ENCODE assay signal across 22 cellular contexts in the genomic region with DNA sequence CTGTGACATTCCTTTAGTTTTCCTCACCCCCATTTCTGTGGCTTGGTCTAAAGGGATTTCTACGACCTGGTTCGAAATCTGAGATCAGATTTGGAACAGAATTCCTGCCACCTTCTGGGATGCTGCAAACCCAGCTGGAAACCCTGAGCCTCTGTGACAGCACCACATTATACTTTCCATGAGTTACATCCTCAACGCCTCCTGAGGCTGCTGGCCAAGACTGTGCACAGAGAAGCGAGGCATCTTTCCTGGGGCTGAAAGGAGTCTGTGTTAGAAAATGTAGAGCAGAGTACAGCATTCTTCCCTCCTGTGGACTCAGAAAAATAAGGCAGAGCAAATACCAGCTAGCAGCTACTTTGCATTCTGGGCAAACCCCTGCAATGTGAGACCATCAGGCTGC.
"Had no signal": no experiment of that assay in that cellular context is flagged by ENCODE, and none has a peak within 500 bp of the region (broad histone marks: within the 10 kb centered on the region; RNA-seq: fewer than 3 reads in every experiment).

No MANE protein-coding gene starts in this region.

- DNase-seq: activated B cell treated with CpG ODN at 0.5 μM for 24 hours; activated CD4-positive, alpha-beta T cell treated with anti-CD3 and anti-CD28 coated beads for 48 hours; activated CD8-positive, alpha-beta T cell treated with anti-CD3 and anti-CD28 coated beads for 36 hours; activated gamma-delta T cell; activated T-cell treated with anti-CD3 and anti-CD28 coated beads, Interleukin-2, amount 50 U/mL, for 4 hours; amniotic stem cell; brain microvascular endothelial cell; cerebellar nuclear complex; effector memory CD8-positive, alpha-beta T cell; foreskin melanocyte; immature natural killer cell; lower lobe of right lung; psoas muscle; stimulated activated CD4-positive, alpha-beta T cell treated with anti-CD3 and anti-CD28 coated beads, Interleukin-1b, Interleukin-23, amount 100 ng/mL, for 48 hours; stomach; SW 1271; upper lobe of right lung had no signal

- H3K27me3 ChIP-seq: brain microvascular endothelial cell, stomach, upper lobe of right lung had no signal

- H3K4me3 Mint-ChIP-seq: activated B cell treated with CpG ODN at 0.5 μM for 24 hours; activated CD8-positive, alpha-beta T cell treated with anti-CD3 and anti-CD28 coated beads for 36 hours; activated T-cell treated with anti-CD3 and anti-CD28 coated beads, Interleukin-2, amount 50 U/mL, for 4 hours; dendritic cell treated with granulocyte-macrophage colony-stimulating factor and Interleukin-4, amounts not matched to agents 40 ng/mL and 50 ng/mL, for 4 days; effector memory CD8-positive, alpha-beta T cell; immature natural killer cell; mesothelial cell of epicardium; T-helper 2 cell treated with Interferon-gamma antibody and Interleukin-4, amounts not matched to agents 5 μg/mL and 100 μg/mL, for 36 hours had no signal

- H3K4me3 ChIP-seq: lower lobe of right lung, psoas muscle, stomach, thoracic aorta, upper lobe of right lung had no signal

- H3K36me3 ChIP-seq: brain microvascular endothelial cell, lower lobe of right lung, stomach, thoracic aorta, upper lobe of right lung had no signal

- H3K27ac Mint-ChIP-seq: activated B cell treated with CpG ODN at 0.5 μM for 24 hours; activated CD8-positive, alpha-beta T cell treated with anti-CD3 and anti-CD28 coated beads for 36 hours; activated naive CD4-positive, alpha-beta T cell treated with anti-CD3 and anti-CD28 coated beads, Interleukin-2, amount 50 U/mL, for 72 hours; dendritic cell treated with granulocyte-macrophage colony-stimulating factor and Interleukin-4, amounts not matched to agents 40 ng/mL and 50 ng/mL, for 4 days; effector memory CD8-positive, alpha-beta T cell; immature natural killer cell; mesothelial cell of epicardium; T-helper 2 cell treated with Interferon-gamma antibody and Interleukin-4, amounts not matched to agents 5 μg/mL and 100 μg/mL, for 36 hours had no signal

- ATAC-seq: activated CD8-positive, alpha-beta T cell treated with anti-CD3 and anti-CD28 coated beads for 36 hours; activated naive CD4-positive, alpha-beta T cell treated with anti-CD3 and anti-CD28 coated beads, Interleukin-2, amount 50 U/mL, for 72 hours; activated T-cell treated with anti-CD3 and anti-CD28 coated beads, Interleukin-2, amount 50 U/mL, for 4 hours; effector memory CD8-positive, alpha-beta T cell; lower lobe of right lung; psoas muscle; upper lobe of right lung had no signal

- H3K4me1 Mint-ChIP-seq: activated B cell treated with CpG ODN at 0.5 μM for 24 hours, immature natural killer cell had no signal

- H3K27ac ChIP-seq: brain microvascular endothelial cell, lower lobe of right lung, psoas muscle, stomach, thoracic aorta, upper lobe of right lung had no signal

- H3K9me3 Mint-ChIP-seq: activated B cell treated with CpG ODN at 0.5 μM for 24 hours; activated CD8-positive, alpha-beta T cell treated with anti-CD3 and anti-CD28 coated beads for 36 hours; activated naive CD4-positive, alpha-beta T cell treated with anti-CD3 and anti-CD28 coated beads, Interleukin-2, amount 50 U/mL, for 72 hours; activated T-cell treated with anti-CD3 and anti-CD28 coated beads, Interleukin-2, amount 50 U/mL, for 4 hours; dendritic cell treated with granulocyte-macrophage colony-stimulating factor and Interleukin-4, amounts not matched to agents 40 ng/mL and 50 ng/mL, for 4 days; effector memory CD8-positive, alpha-beta T cell; mesothelial cell of epicardium; T-helper 2 cell treated with Interferon-gamma antibody and Interleukin-4, amounts not matched to agents 5 μg/mL and 100 μg/mL, for 36 hours had no signal

- H3K4me1 ChIP-seq: lower lobe of right lung, psoas muscle, upper lobe of right lung had no signal

- H3K36me3 Mint-ChIP-seq: activated naive CD4-positive, alpha-beta T cell treated with anti-CD3 and anti-CD28 coated beads, Interleukin-2, amount 50 U/mL, for 72 hours; immature natural killer cell; mesothelial cell of epicardium had no signal

- H3K27me3 Mint-ChIP-seq: activated B cell treated with CpG ODN at 0.5 μM for 24 hours; activated CD8-positive, alpha-beta T cell treated with anti-CD3 and anti-CD28 coated beads for 36 hours; dendritic cell treated with granulocyte-macrophage colony-stimulating factor and Interleukin-4, amounts not matched to agents 40 ng/mL and 50 ng/mL, for 4 days; effector memory CD8-positive, alpha-beta T cell had no signal

- H3K9me3 ChIP-seq: lower lobe of right lung, psoas muscle, stomach, thoracic aorta, upper lobe of right lung had no signal
